ENCODE assay signal across 18 cellular contexts in genomic region chr1:180652791-180653190, GRCh38. TPM values are rescaled to one million over a fixed set of nuclear protein-coding genes. Genes with fewer than 3 reads are reported as not detected.
DNase-seq lines count a peak whose midpoint lies in the region; ATAC-seq and TF ChIP-seq lines count a peak whose summit lies in the region.
"Had no signal": no experiment of that assay in that cellular context is flagged by ENCODE, and none has a peak within 500 bp of the region (broad histone marks: within the 10 kb centered on the region; RNA-seq: fewer than 3 reads in every experiment).

No MANE protein-coding gene starts in this region.

- no peak for TF ChIP-seq RAD21 in SK-N-SH (IDR thresholded peaks at IDR 0.05; ENCODE audit: low read length)

- CTCF ChIA-PET in SK-N-SH (lab: Yijun Ruan, JAX): interaction anchor here (2.2 kb wide), 1 partner anchor 210 kb away, joined by 8 read pairs; no protein-coding TSS in a partner anchor

- H4K20me1 ChIP-seq in SK-N-SH (ENCODE audit: insufficient read depth): no peaks in the 10 kb centered on the region

- H3K9me3 Mint-ChIP-seq in endothelial cell (ENCODE audit: unreplicated experiment): peaks cover under 1% of the 10 kb centered on the region

- no peak for DNase-seq in SK-N-SH
- DNase-seq in NCI-H226: peak; percentile 20
- peak; percentile 49 for DNase-seq in choroid plexus epithelial cell (ENCODE audit: low read depth)
- peak; percentile 39 for DNase-seq in kidney tubule cell (ENCODE audit: low spot score)
- no peak for DNase-seq in uterus
- no peak for DNase-seq in endothelial cell (ENCODE audit: low spot score)
- DNase-seq in DMS153 treated with DMSO at 0.1 percent for 48 hours (lab: John Stamatoyannopoulos, UW; ENCODE audit: unreplicated experiment): no peak
- DNase-seq: CD4-positive, alpha-beta T cell; DMS153; Kasumi-1; NCI-H187 treated with DMSO at 0.1 percent for 48 hours; NCI-H2227 treated with DMSO at 0.1 percent for 48 hours; NCI-H524; NCI-H82; SHP77 had no signal

- no peak overlapping the region for H3K27ac Mint-ChIP-seq in endothelial cell (ENCODE audit: unreplicated experiment)
- H3K27ac Mint-ChIP-seq: CD4-positive, alpha-beta T cell had no signal

- H3F3A ChIP-seq in SK-N-SH (replicated peaks; ENCODE audit: insufficient read depth): peaks cover 4% of the 10 kb centered on the region

- no peaks in the 10 kb centered on the region for H3K27me3 Mint-ChIP-seq in endothelial cell (ENCODE audit: unreplicated experiment)
- H3K27me3 Mint-ChIP-seq: CD4-positive, alpha-beta T cell had no signal

- no peaks in the 10 kb centered on the region for H3K9me2 ChIP-seq in SK-N-SH

- H3K36me3 ChIP-seq in SK-N-SH (replicated peaks in 1 of 2; ENCODE audit: control insufficient read depth in 1 of 2, insufficient read depth in 2 of 2, low read length in 1 of 2) (peaks cover 0 to 6% of the 10 kb centered on the region in 2 experiments), uterus (no peaks in the 10 kb centered on the region)

- H3K4me1 ChIP-seq in SK-N-SH (ENCODE audit: control insufficient read depth in 1 of 2, insufficient read depth in 2 of 2, low read depth in 1 of 2, low read length in 1 of 2) (no peaks in the 10 kb centered on the region), uterus (no peaks in the 10 kb centered on the region)

- POLR2A ChIA-PET in SK-N-SH (lab: Yijun Ruan, JAX): no interaction called here

- peaks cover 4% of the 10 kb centered on the region for H3K4me1 Mint-ChIP-seq in endothelial cell (ENCODE audit: unreplicated experiment)

- H3K79me2 ChIP-seq in SK-N-SH (ENCODE audit: insufficient read depth): peaks cover 34% of the 10 kb centered on the region; the same call in 1 of the 2 replicates

- H3K4me3 ChIP-seq in SK-N-SH (ENCODE audit: low read depth in 2 of 2, low read length in 1 of 2) (no peak overlapping the region), choroid plexus epithelial cell (ENCODE audit: low read depth, low read length) (no peak overlapping the region), uterus (no peak overlapping the region)

- H3K4me2 ChIP-seq in SK-N-SH: no peak overlapping the region

- 94% methylated on average over 2 of the region's 2 CpGs for WGBS in SK-N-SH (ENCODE audit: low lambda C conversion rate)

- H3K27ac ChIP-seq in SK-N-SH (ENCODE audit: low read depth in 2 of 2, low read length in 1 of 2) (no peak overlapping the region), uterus (no peak overlapping the region)
- H3K27ac ChIP-seq: 22Rv1, HL-60 had no signal

- intact Hi-C loops in uterus (cut with DNase I; ENCODE audit: low total_unique reads): no loop called here

- no peak for TF ChIP-seq POLR2A in uterus (IDR thresholded peaks at IDR 0.05)

- no peak overlapping the region for H2AFZ ChIP-seq in SK-N-SH (ENCODE audit: low read depth)

- no peak overlapping the region for H3K4me3 Mint-ChIP-seq in endothelial cell (ENCODE audit: unreplicated experiment)
- H3K4me3 Mint-ChIP-seq: CD4-positive, alpha-beta T cell had no signal

- H3K27me3 ChIP-seq in SK-N-SH (ENCODE audit: insufficient read depth): no peaks in the 10 kb centered on the region
- H3K27me3 ChIP-seq in uterus: no peaks in the 10 kb centered on the region

- peaks cover 6% of the 10 kb centered on the region for H3K36me3 Mint-ChIP-seq in endothelial cell (ENCODE audit: low read depth, unreplicated experiment)

- H3K9me3 ChIP-seq in SK-N-SH (peaks cover 2% of the 10 kb centered on the region; the same call in 1 of the 2 replicates), uterus (peaks cover 0 to 6% of the 10 kb centered on the region in 2 donors)

- no peak for TF ChIP-seq EP300 in SK-N-SH (IDR thresholded peaks at IDR 0.05; ENCODE audit: borderline replicate concordance in 1 of 2, low read depth in 1 of 2, low read length in 1 of 2)

- TF ChIP-seq CTCF in SK-N-SH (IDR thresholded peaks at IDR 0.05) (no peak), choroid plexus epithelial cell (conservative IDR thresholded peaks at IDR 0.05; ENCODE audit: low read depth, low read length) (no peak), uterus (IDR thresholded peaks at IDR 0.05) (no peak), endothelial cell (IDR thresholded peaks at IDR 0.05; ENCODE audit: unreplicated experiment) (no peak)

- 0 out of 3 replicates have a peak, but pooled peaks have one; percentile 24 for ATAC-seq in SK-N-SH treated with all-trans-retinoic acid at 6 μM for 48 hours

- H3K9ac ChIP-seq in SK-N-SH: no peak overlapping the region

TF ChIP-seq in SK-N-SH treated with all-trans-retinoic acid at 6 μM for 48 hours, 23 proteins besides CTCF, POLR2A, EP300 and RAD21 (continues in another document):
- TF ChIP-seq TCF4 (CRISPR knock-in tag; IDR thresholded peaks at IDR 0.05; ENCODE audit: borderline replicate concordance) (no peak), ZFP30 (CRISPR knock-in tag; IDR thresholded peaks at IDR 0.05) (no peak), ZNF565 (CRISPR knock-in tag; conservative IDR thresholded peaks at IDR 0.05; ENCODE audit: low read depth) (no peak), TSHZ2 (CRISPR knock-in tag; IDR thresholded peaks at IDR 0.05) (no peak), ZC3H10 (CRISPR knock-in tag; IDR thresholded peaks at IDR 0.05) (no peak), ARNTL (CRISPR knock-in tag; IDR thresholded peaks at IDR 0.05; ENCODE audit: borderline replicate concordance, low read depth) (no peak), GLIS3 (CRISPR knock-in tag; IDR thresholded peaks at IDR 0.05) (no peak)

TF ChIP-seq in SK-N-SH, 30 proteins besides CTCF, POLR2A, EP300 and RAD21:
- TF ChIP-seq TCF12 (IDR thresholded peaks at IDR 0.05) (no peak), IRF3 (IDR thresholded peaks at IDR 0.05; ENCODE audit: low read depth, low read length) (no peak), FOSL2 (IDR thresholded peaks at IDR 0.05; ENCODE audit: borderline replicate concordance, low read depth) (no peak)

RNA-seq across cellular contexts. Expression of gene XPR1, which starts 21.0 kb away (rescaled TPM):
- 7.9 and 11.5 TPM in 2 replicates for polyA plus RNA-seq in SK-N-SH (2012; rRNA removed)
- 11.4 and 12.2 TPM in 2 replicates for polyA plus RNA-seq in SK-N-SH (2012; cell fraction: cytosol; rRNA removed)
- 4.1 and 6.8 TPM in 2 replicates for polyA plus RNA-seq in SK-N-SH (2012; cell fraction: nucleus; rRNA removed)
- total RNA-seq in uterus (10 to 100 TPM in 3 of 4 donors, 1 to 10 TPM in 1; 10.0 to 29.7 (median 26.2) TPM), endothelial cell (ENCODE audit: unreplicated experiment) (71.8 TPM)

Comparison
In these comparisons a context has a peak if more than half of its experiments do, and no peak if none do; other contexts are left out.
1. DNase-seq: peak in NCI-H226 (single experiment), choroid plexus epithelial cell (single experiment) and kidney tubule cell (single experiment); none in SK-N-SH (single experiment), uterus (0 of 2), endothelial cell (single experiment) and DMS153 treated with DMSO at 0.1 percent for 48 hours (single experiment).